16 cellular contexts compared by ENCODE assay signal in genomic region chrX:34770511-34770910, GRCh38.
DNase-seq lines count a peak whose midpoint lies in the region; ATAC-seq and TF ChIP-seq lines count a peak whose summit lies in the region.
"Had no signal": no experiment of that assay in that cellular context is flagged by ENCODE, and none has a peak within 500 bp of the region (broad histone marks: within the 10 kb centered on the region; RNA-seq: fewer than 3 reads in every experiment).

No MANE protein-coding gene starts in this region.

- H3K4me3 ChIP-seq in choroid plexus epithelial cell (ENCODE audit: low read depth, low read length) (no peak overlapping the region), fibroblast of pulmonary artery (replicated peaks; ENCODE audit: low read depth, low read length) (no peak overlapping the region)
- H3K4me3 ChIP-seq: BLaER1 treated with 17β-estradiol and CSF1 and Interleukin-3, amounts not matched to agents 10 nM and 100 nM; GM23338 had no signal

- TF ChIP-seq CTCF in choroid plexus epithelial cell (conservative IDR thresholded peaks at IDR 0.05; ENCODE audit: low read depth, low read length) (no peak), fibroblast of pulmonary artery (IDR thresholded peaks at IDR 0.05; ENCODE audit: low read length, missing control alignments) (no peak)

- in situ Hi-C loops in KBM-7 (cut with MboI; ENCODE audit: low pct_unique_long_range_greater_than_20kb, low sequenced_read_pairs): no loop called here

- DNase-seq in AG08395 (ENCODE audit: low spot score) (peak; percentile 18), AG20443 (ENCODE audit: low spot score) (peak; percentile 8), choroid plexus epithelial cell (ENCODE audit: low read depth) (peak; percentile 35), fibroblast of pulmonary artery (ENCODE audit: low read depth) (peak; percentile 18), NCI-H1436 (lab: John Stamatoyannopoulos, UW) (no peak), nucleus accumbens (lab: John Stamatoyannopoulos, UW) (no peak), KBM-7 (no peak)
- DNase-seq: 8988T; AML-193; CD4-positive, CD25-positive, alpha-beta regulatory T cell; DMS53; GF-D8; H9 had no signal

- ATAC-seq in HG03378 (IDR thresholded peaks at IDR 0.05; ENCODE audit: unreplicated experiment): no peak
- ATAC-seq: GM23338 had no signal

Comparison
In these comparisons a context has a peak if more than half of its experiments do, and no peak if none do; other contexts are left out.
1. DNase-seq: peak in AG08395 (single experiment), AG20443 (single experiment), choroid plexus epithelial cell (single experiment) and fibroblast of pulmonary artery (single experiment); none in NCI-H1436 (single experiment), nucleus accumbens (0 of 56) and KBM-7 (single experiment).